In the genomic region with DNA sequence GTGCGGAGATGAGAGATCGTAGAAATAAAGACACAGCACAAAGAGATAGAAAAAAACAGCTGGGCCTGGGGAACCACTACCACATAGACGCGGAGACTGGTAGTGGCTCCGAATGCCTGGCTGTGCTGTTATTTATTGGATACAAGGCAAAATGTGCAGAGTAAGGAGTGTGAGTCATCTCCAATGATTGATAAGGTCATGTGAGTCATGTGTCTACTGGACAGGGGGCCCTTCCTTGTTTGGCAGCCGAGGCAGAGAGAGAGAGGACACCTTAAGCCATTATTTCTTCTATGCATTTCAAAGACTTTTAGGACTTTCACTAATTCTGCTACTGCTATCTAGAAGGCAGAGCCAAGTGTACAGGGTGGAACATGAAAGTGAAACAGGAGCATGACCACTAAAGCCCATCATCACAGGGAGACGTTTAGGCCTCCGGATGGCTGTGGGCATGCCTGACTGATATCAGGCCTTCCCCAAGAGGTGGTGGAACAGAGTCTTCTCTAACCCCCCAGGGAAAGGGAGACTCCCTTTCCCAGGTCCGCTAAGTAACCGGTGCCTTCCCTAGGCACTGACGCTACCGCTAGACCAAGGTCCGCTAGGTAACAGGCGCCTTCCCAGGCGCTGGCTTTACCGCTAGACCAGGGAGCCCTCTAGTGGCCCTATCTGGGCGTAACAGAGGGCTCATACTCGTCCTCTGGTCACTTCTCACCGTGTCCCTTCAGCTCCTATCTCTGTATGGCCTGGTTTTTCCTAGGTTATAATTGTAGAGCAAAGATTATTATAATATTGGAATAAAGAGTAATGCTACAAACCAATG, we compare ENCODE assay signal across 8 cellular contexts.
DNase-seq lines count a peak whose midpoint lies in the region; ATAC-seq and TF ChIP-seq lines count a peak whose summit lies in the region.

No MANE protein-coding gene starts in this region.

- H3K4me1 ChIP-seq in right cardiac atrium (ENCODE audit: control insufficient read depth, insufficient read depth, low read length) = no peaks in the 10 kb centered on the region
- no peaks in the 10 kb centered on the region for H3K4me1 ChIP-seq in CD8-positive, alpha-beta T cell (ENCODE audit: insufficient read depth, low read length)

- intact Hi-C loops in right cardiac atrium (cut with DNase I) = no loop called here
- intact Hi-C loops in CD8-positive, alpha-beta T cell (cut with DNase I, micrococcal nuclease) = no loop called here

- no peak overlapping the region for H3K27ac Mint-ChIP-seq in CD8-positive, alpha-beta T cell

- ATAC-seq in GM21360 (IDR thresholded peaks at IDR 0.05; ENCODE audit: unreplicated experiment) (peak; percentile 96), right cardiac atrium (no peak), GM21737 (IDR thresholded peaks at IDR 0.05; ENCODE audit: unreplicated experiment) (no peak), GM21529 (IDR thresholded peaks at IDR 0.05; ENCODE audit: unreplicated experiment) (no peak)
- ATAC-seq in CD8-positive, alpha-beta T cell = no peak

- H3K27ac ChIP-seq in RWPE1 (no peak overlapping the region), right cardiac atrium (ENCODE audit: low read length) (no peak overlapping the region)
- H3K27ac ChIP-seq in CD8-positive, alpha-beta T cell (ENCODE audit: low read depth, low read length) = no peak overlapping the region

- H3K9me3 ChIP-seq in right cardiac atrium (ENCODE audit: control insufficient read depth, low read length) = no peaks in the 10 kb centered on the region
- no peaks in the 10 kb centered on the region for H3K9me3 ChIP-seq in CD8-positive, alpha-beta T cell (ENCODE audit: low read length)

- H3K4me1 Mint-ChIP-seq in CD8-positive, alpha-beta T cell (ENCODE audit: low read depth) = no peaks in the 10 kb centered on the region

- no peaks in the 10 kb centered on the region for H3K36me3 Mint-ChIP-seq in CD8-positive, alpha-beta T cell

- H3K9me3 Mint-ChIP-seq in CD8-positive, alpha-beta T cell = peaks cover 17% of the 10 kb centered on the region

- 70% methylated on average over 19 of the region's 19 CpGs for WGBS in right cardiac atrium

- H3K27me3 Mint-ChIP-seq in CD8-positive, alpha-beta T cell (ENCODE audit: low read depth) = no peaks in the 10 kb centered on the region

- CTCF ChIA-PET in RWPE1 (lab: Yijun Ruan, JAX) = interaction anchor here (0.5 kb wide), 1 partner anchor 39 kb away, joined by 3 read pairs; no protein-coding TSS in a partner anchor
- CTCF ChIA-PET in CD8-positive, alpha-beta T cell (lab: Charles Lee) = no interaction called here

- DNase-seq in AG09309 (ENCODE audit: low read depth) (no peak), RWPE1 (ENCODE audit: low spot score) (peak; percentile 4), right cardiac atrium (peak in 2 of 3 donors; percentile 23 to 59), MV-4-11 (lab: John Stamatoyannopoulos, UW) (no peak)
- DNase-seq in CD8-positive, alpha-beta T cell = no peak

- H3K27me3 ChIP-seq in right cardiac atrium (ENCODE audit: control insufficient read depth, insufficient read depth) = no peaks in the 10 kb centered on the region
- H3K27me3 ChIP-seq in CD8-positive, alpha-beta T cell (ENCODE audit: insufficient read depth, low read length) = no peaks in the 10 kb centered on the region

- no peaks in the 10 kb centered on the region for H3K36me3 ChIP-seq in CD8-positive, alpha-beta T cell (ENCODE audit: insufficient read depth, low read length)

- H3K4me3 ChIP-seq in AG09309 (ENCODE audit: control insufficient read depth, low read depth, low read length) = no peak overlapping the region
- no peak overlapping the region for H3K4me3 ChIP-seq in right cardiac atrium (ENCODE audit: low read length)
- no peak overlapping the region for H3K4me3 ChIP-seq in CD8-positive, alpha-beta T cell (ENCODE audit: low read depth, low read length)

- POLR2A ChIA-PET in RWPE1 (lab: Yijun Ruan, JAX; ENCODE audit: low non-redundant PET) = no interaction called here
- POLR2A ChIA-PET in CD8-positive, alpha-beta T cell (lab: Charles Lee) = no interaction called here

- peak; percentile 15 for TF ChIP-seq CTCF in AG09309 (IDR thresholded peaks at IDR 0.05; ENCODE audit: control insufficient read depth, insufficient read depth, low read depth, low read length, missing control alignments)
- peak; percentile 69 for TF ChIP-seq CTCF in RWPE1 (conservative IDR thresholded peaks at IDR 0.05; ENCODE audit: low read depth)
- TF ChIP-seq CTCF in CD8-positive, alpha-beta T cell (IDR thresholded peaks at IDR 0.05) = no peak

- no peak overlapping the region for H3K4me3 Mint-ChIP-seq in CD8-positive, alpha-beta T cell

Comparison
In these comparisons a context has a peak if more than half of its experiments do, and no peak if none do; other contexts are left out.
1. DNase-seq: peak in RWPE1 (single experiment) and right cardiac atrium (2 of 3); none in AG09309 (single experiment), MV-4-11 (single experiment) and CD8-positive, alpha-beta T cell (0 of 7).